ENCODE assay signal across 8 cellular contexts in the genomic region with DNA sequence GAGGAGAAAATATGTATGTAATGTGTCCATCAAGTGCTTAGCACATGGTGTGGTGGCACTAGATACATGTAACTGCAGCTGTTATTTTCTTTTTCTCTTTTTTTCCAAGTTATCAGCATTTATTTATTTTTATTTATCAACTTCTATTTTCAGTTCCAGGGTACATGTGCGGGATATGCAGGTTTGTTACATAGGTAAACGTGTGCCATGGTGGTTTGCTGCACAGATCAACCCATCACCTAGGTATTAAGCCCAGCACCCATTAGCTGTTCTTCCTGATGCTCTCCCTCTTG. TPM values are rescaled to one million over a fixed set of nuclear protein-coding genes. Genes with fewer than 3 reads are reported as not detected.
"Had no signal": no experiment of that assay in that cellular context is flagged by ENCODE, and none has a peak within 500 bp of the region (broad histone marks: within the 10 kb centered on the region; RNA-seq: fewer than 3 reads in every experiment).

No MANE protein-coding gene starts in this region.

RNA-seq across cellular contexts. Expression of a gene that starts 47.9 kb away (rescaled TPM):
- total RNA-seq: epithelial cell of proximal tubule; esophagus squamous epithelium; left lung; lung; naive thymus-derived CD4-positive, alpha-beta T cell; osteocyte; pulmonary artery endothelial cell; ureter had no signal
